In the genomic region with DNA sequence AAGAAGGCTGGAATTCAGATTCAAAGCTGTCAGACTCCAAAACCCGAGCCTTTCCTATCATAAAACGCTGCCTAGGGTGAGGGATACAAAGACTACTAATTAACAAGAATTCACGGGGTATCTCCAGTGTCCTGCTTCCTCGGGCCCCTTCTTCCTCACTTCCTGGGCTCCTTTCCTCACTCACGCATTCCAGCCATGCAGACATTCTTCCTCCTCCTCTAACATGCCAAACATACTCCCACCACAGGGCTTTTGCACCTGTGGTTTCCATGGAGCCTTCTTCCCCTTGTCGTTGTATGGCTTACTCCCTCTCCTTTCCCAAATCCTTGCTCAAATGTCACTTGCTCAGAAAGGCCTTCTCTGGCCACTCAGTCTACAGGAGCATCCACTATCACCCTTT, we compare ENCODE assay signal across 8 cellular contexts.
"Had no signal": no experiment of that assay in that cellular context is flagged by ENCODE, and none has a peak within 500 bp of the region (broad histone marks: within the 10 kb centered on the region; RNA-seq: fewer than 3 reads in every experiment).

No MANE protein-coding gene starts in this region.

- H3K27ac Mint-ChIP-seq: HFFc6 had no signal

- H3K27ac ChIP-seq: GM23248 had no signal

- H3K9me3 Mint-ChIP-seq: HFFc6 had no signal

- H3K36me3 ChIP-seq: HAP-1 had no signal

- H3K4me3 ChIP-seq: GM23248, HAP-1, K562 had no signal

- H3K9ac ChIP-seq: GM23248 had no signal

- FAIRE-seq: HTR-8/SVneo had no signal

- H3K4me3 Mint-ChIP-seq: HFFc6 had no signal

- DNase-seq: H7, HFFc6, IMR-90, KG1 had no signal

- H3K9me3 ChIP-seq: HAP-1 had no signal

- H2AFZ ChIP-seq: GM23248 had no signal
